In genomic region chr17:2083613-2084128, GRCh38 we compare ENCODE assay signal across 8 cellular contexts. TPM values are rescaled to one million over a fixed set of nuclear protein-coding genes. Genes with fewer than 3 reads are reported as not detected.
DNase-seq lines count a peak whose midpoint lies in the region; ATAC-seq and TF ChIP-seq lines count a peak whose summit lies in the region.

No MANE protein-coding gene starts in this region.

- DNase-seq in Peyer's patch (peak in 2 of 3 donors; percentile 52 to 69), left cardiac atrium (no peak), smooth muscle cell (lab: John Stamatoyannopoulos, UW; ENCODE audit: unreplicated experiment) (no peak), HCEC 1CT (no peak), EL (no peak), ecto neural progenitor cell (ENCODE audit: low spot score) (no peak)

- peaks cover 24% of the 10 kb centered on the region for H3F3A ChIP-seq in smooth muscle cell (ENCODE audit: low read depth)

- ATAC-seq in GM19452 (IDR thresholded peaks at IDR 0.05; ENCODE audit: unreplicated experiment) (peak; percentile 41), left cardiac atrium (peak; percentile 14 to 31), GM18517 (IDR thresholded peaks at IDR 0.05; ENCODE audit: unreplicated experiment) (no peak)

- intact Hi-C loops in left cardiac atrium (cut with DNase I): no loop called here

- 63% methylated on average over 7 of the region's 7 CpGs for WGBS in smooth muscle cell (ENCODE audit: low lambda C conversion rate)

- H2AFZ ChIP-seq in smooth muscle cell (ENCODE audit: low read depth): no peak overlapping the region

- no peaks in the 10 kb centered on the region for H3K79me2 ChIP-seq in smooth muscle cell (ENCODE audit: low read depth)

- no peak overlapping the region for H3K4me3 ChIP-seq in Peyer's patch
- no peak overlapping the region for H3K4me3 ChIP-seq in smooth muscle cell

- H4K20me1 ChIP-seq in smooth muscle cell (ENCODE audit: low read depth): no peaks in the 10 kb centered on the region

- H3K9me3 ChIP-seq in Peyer's patch (no peaks in the 10 kb centered on the region), smooth muscle cell (replicated peaks; ENCODE audit: low read depth) (no peaks in the 10 kb centered on the region)

- H3K36me3 ChIP-seq in Peyer's patch (peaks cover 0 to 24% (median 0%) of the 10 kb centered on the region in 3 donors), smooth muscle cell (ENCODE audit: low read depth) (no peaks in the 10 kb centered on the region)

- no peak for TF ChIP-seq POLR2A in Peyer's patch (IDR thresholded peaks at IDR 0.05)

- H3K4me2 ChIP-seq in smooth muscle cell: no peak overlapping the region

- TF ChIP-seq CTCF in Peyer's patch (IDR thresholded peaks at IDR 0.05) (no peak), smooth muscle cell (IDR thresholded peaks at IDR 0.05; ENCODE audit: borderline replicate concordance, insufficient read depth, poor library complexity, severe bottlenecking) (no peak)

- H3K27ac ChIP-seq in Peyer's patch: peak overlapping the region; percentile 81 to 99 (median 89)
- peak overlapping the region; percentile 84 for H3K27ac ChIP-seq in smooth muscle cell (ENCODE audit: low read depth)

- H3K4me1 ChIP-seq in Peyer's patch: peaks cover 10 to 72% (median 41%) of the 10 kb centered on the region in 4 donors
- H3K4me1 ChIP-seq in smooth muscle cell (ENCODE audit: low read depth): no peaks in the 10 kb centered on the region

- H3K9ac ChIP-seq in smooth muscle cell (ENCODE audit: low read depth): no peak overlapping the region

- H3K27me3 ChIP-seq in Peyer's patch: no peaks in the 10 kb centered on the region
- no peaks in the 10 kb centered on the region for H3K27me3 ChIP-seq in smooth muscle cell (ENCODE audit: low read depth)

RNA-seq across cellular contexts. Expression of gene HIC1, which starts 28.8 kb away (rescaled TPM):
- total RNA-seq in Peyer's patch (10 to 100 TPM in 2 of 4 donors, 1 to 10 TPM in 2; 6.8 to 40.4 (median 12.8) TPM), left cardiac atrium (10 to 100 TPM; 20.6 to 22.1 TPM), smooth muscle cell (2.6 and 2.9 TPM in 2 replicates)
- 3.5 and 5.2 TPM in 2 replicates for polyA plus RNA-seq in smooth muscle cell

RNA-seq across cellular contexts. Expression of gene OVCA2, which starts 41.8 kb away (rescaled TPM):
- total RNA-seq in Peyer's patch: 10 to 100 TPM; 32.4 to 49.0 (median 37.8) TPM
- total RNA-seq in left cardiac atrium: 10 to 100 TPM; 15.4 to 26.5 TPM
- total RNA-seq in smooth muscle cell: 42.6 and 46.7 TPM in 2 replicates
- 47.6 and 59.5 TPM in 2 replicates for polyA plus RNA-seq in smooth muscle cell

RNA-seq across cellular contexts. Expression of gene DPH1, which starts 53.7 kb away (rescaled TPM):
- total RNA-seq in Peyer's patch (100 to 1,000 TPM in 1 of 4 donors, 10 to 100 TPM in 3; 25.9 to 130 (median 64.5) TPM), left cardiac atrium (10 to 100 TPM; 21.2 to 30.8 TPM), smooth muscle cell (15.9 and 18.1 TPM in 2 replicates)
- 33.6 and 46.6 TPM in 2 replicates for polyA plus RNA-seq in smooth muscle cell

RNA-seq across cellular contexts. Expression of gene RTN4RL1, which starts 58.5 kb away (rescaled TPM):
- total RNA-seq in Peyer's patch: not detected
- total RNA-seq in left cardiac atrium: 1 to 10 TPM; 6.2 to 7.6 TPM
- total RNA-seq in smooth muscle cell: not detected in 2 replicates
- not detected in 2 replicates for polyA plus RNA-seq in smooth muscle cell

Comparison
In these comparisons a context has a peak if more than half of its experiments do, and no peak if none do; other contexts are left out.
1. DNase-seq: peak in Peyer's patch (2 of 3); none in left cardiac atrium (single experiment), smooth muscle cell (single experiment), HCEC 1CT (single experiment), EL (single experiment) and ecto neural progenitor cell (single experiment).